ENCODE assay signal across 8 cellular contexts in the genomic region with DNA sequence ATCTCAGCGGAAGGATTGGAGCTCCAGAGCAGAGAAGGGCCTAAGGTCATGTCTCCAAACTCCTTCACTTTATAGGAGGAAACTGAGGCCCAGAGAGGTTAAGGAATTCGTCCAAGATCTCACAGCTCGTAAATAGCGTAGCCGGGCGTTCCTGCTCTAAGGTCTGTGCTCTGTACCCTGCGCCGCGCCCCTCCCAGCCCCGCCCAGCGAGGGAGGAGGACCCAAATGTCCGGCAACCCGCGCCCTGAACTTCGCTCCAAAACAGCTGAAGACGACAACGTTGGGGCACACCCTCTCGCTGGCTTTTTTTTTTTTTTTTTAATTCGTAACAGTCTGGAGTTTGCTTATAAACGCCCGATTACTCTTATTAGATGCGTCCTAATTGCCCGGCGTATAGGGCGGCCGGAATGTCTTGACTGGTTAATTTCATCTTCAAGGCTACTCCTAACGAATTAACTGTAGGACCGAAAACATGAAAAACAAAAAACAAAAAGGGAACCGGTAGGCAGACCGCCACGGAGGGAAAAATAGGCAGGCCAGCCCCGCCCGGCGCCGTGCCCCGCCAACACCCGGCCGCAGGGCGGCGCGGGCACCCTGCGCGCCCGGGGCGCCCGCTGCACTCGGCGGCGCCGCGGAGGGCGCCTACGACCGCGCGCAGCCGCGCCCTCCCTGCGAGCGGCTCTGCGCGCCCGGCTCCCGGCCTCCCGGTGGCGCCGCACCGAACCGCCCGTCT. TPM values are rescaled to one million over a fixed set of nuclear protein-coding genes. Genes with fewer than 3 reads are reported as not detected.
DNase-seq lines count a peak whose midpoint lies in the region; ATAC-seq lines count a peak whose summit lies in the region.

No MANE protein-coding gene starts in this region.

- POLR2A ChIA-PET in activated CD4-positive, alpha-beta memory T cell treated with anti-CD3 and anti-CD28 coated beads for 36 hours (lab: Charles Lee), result interaction anchor here (0.5 to 3.9 kb wide), 17 partner anchors 10 to 677 kb away, joined by 3 to 37 read pairs (median 5); a partner anchor contains a TSS

- CTCF ChIA-PET in activated CD4-positive, alpha-beta memory T cell treated with anti-CD3 and anti-CD28 coated beads for 36 hours (lab: Charles Lee), result interaction anchor here (0.5 to 2.0 kb wide), 7 partner anchors 14 to 708 kb away, joined by 3 to 8 read pairs (median 3); no protein-coding TSS in a partner anchor

- no peaks in the 10 kb centered on the region for H3K9me3 Mint-ChIP-seq in activated CD4-positive, alpha-beta memory T cell treated with anti-CD3 and anti-CD28 coated beads for 36 hours

- DNase-seq in AG20443 (ENCODE audit: low spot score) (peak; percentile 83), NCI-H345 treated with DMSO at 0.1 percent for 48 hours (lab: John Stamatoyannopoulos, UW; ENCODE audit: unreplicated experiment) (peak; percentile 72), medulla oblongata (ENCODE audit: extremely low spot score) (peak; percentile 77)
- peak; percentile 90 for DNase-seq in activated CD4-positive, alpha-beta memory T cell treated with anti-CD3 and anti-CD28 coated beads for 36 hours
- peak; percentile 17 for DNase-seq in effector CD8-positive, alpha-beta T cell (lab: John Stamatoyannopoulos, UW)
- DNase-seq in stimulated activated CD8-positive, alpha-beta memory T cell treated with anti-CD3 and anti-CD28 coated beads, Interleukin-7, amount 100 ng/mL, for 24 hours (ENCODE audit: low read depth), result peak; percentile 53

- H3K4me1 Mint-ChIP-seq in activated CD4-positive, alpha-beta memory T cell treated with anti-CD3 and anti-CD28 coated beads for 36 hours (ENCODE audit: low read depth), result peaks cover 29% of the 10 kb centered on the region

- peak overlapping the region; percentile 94 for H3K4me3 Mint-ChIP-seq in activated CD4-positive, alpha-beta memory T cell treated with anti-CD3 and anti-CD28 coated beads for 36 hours

- peak overlapping the region; percentile 98 for H3K27ac Mint-ChIP-seq in activated CD4-positive, alpha-beta memory T cell treated with anti-CD3 and anti-CD28 coated beads for 36 hours

- H3K36me3 Mint-ChIP-seq in activated CD4-positive, alpha-beta memory T cell treated with anti-CD3 and anti-CD28 coated beads for 36 hours, result peaks cover 2% of the 10 kb centered on the region

- peaks cover 2% of the 10 kb centered on the region for H3K27me3 Mint-ChIP-seq in activated CD4-positive, alpha-beta memory T cell treated with anti-CD3 and anti-CD28 coated beads for 36 hours

- ATAC-seq in GM18909 (IDR thresholded peaks at IDR 0.05; ENCODE audit: poor library complexity, unreplicated experiment) (peak; percentile 36), HG03135 (IDR thresholded peaks at IDR 0.05; ENCODE audit: unreplicated experiment) (peak; percentile 39)

- intact Hi-C loops in activated CD4-positive, alpha-beta memory T cell treated with anti-CD3 and anti-CD28 coated beads for 36 hours (cut with micrococcal nuclease), result loop anchor here (1.0 to 10.0 kb wide), 11 partner anchors 32 to 1756 kb away; a partner anchor contains a TSS

RNA-seq across cellular contexts. Expression of a gene that starts 0.9 kb away (rescaled TPM):
- 100 to 1,000 TPM; 172 to 182 TPM for total RNA-seq in activated CD4-positive, alpha-beta memory T cell treated with anti-CD3 and anti-CD28 coated beads for 36 hours

Comparison
In these comparisons a context has a peak if more than half of its experiments do, and no peak if none do; other contexts are left out.
1. Peak in every context shown above with its lines: DNase-seq and ATAC-seq.
2. DNase-seq: peak in every context shown above with its lines; median percentile 90 in activated CD4-positive, alpha-beta memory T cell treated with anti-CD3 and anti-CD28 coated beads for 36 hours; 83 in AG20443; 77 in medulla oblongata; 72 in NCI-H345 treated with DMSO at 0.1 percent for 48 hours; 53 in stimulated activated CD8-positive, alpha-beta memory T cell treated with anti-CD3 and anti-CD28 coated beads, Interleukin-7, amount 100 ng/mL, for 24 hours; 17 in effector CD8-positive, alpha-beta T cell.